9 cellular contexts compared by ENCODE assay signal in the genomic region with DNA sequence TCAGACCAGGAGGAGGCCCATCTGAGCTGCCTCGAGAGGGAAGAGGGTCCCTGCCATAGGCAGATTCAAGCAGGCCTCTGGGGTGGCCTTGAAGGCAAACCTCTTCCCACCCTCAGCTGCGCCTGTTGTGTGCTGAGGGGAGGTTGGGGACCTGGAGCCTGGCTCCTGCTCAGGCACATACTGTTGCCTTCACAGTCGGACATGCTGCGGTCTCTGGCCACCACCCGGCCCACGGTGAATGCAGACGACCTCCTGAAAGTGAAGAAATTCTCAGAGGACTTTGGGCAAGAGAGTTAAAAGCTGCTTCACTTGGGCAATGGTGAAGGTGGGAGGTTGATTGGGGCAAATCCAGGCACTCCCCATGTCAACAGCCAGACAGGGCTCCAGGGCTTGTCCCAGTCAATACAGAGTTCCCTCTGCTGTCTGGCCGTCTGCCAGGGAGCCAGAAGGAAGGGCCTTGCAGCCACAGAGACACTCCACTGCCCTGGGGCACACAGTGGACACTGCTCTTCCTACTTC. TPM values are rescaled to one million over a fixed set of nuclear protein-coding genes. Genes with fewer than 3 reads are reported as not detected.
DNase-seq lines count a peak whose midpoint lies in the region; TF ChIP-seq lines count a peak whose summit lies in the region.
"Had no signal": no experiment of that assay in that cellular context is flagged by ENCODE, and none has a peak within 500 bp of the region (broad histone marks: within the 10 kb centered on the region; RNA-seq: fewer than 3 reads in every experiment).

No MANE protein-coding gene starts in this region.

- TF ChIP-seq CTCF in parathyroid adenoma (IDR thresholded peaks at IDR 0.05): no peak
- no peak for TF ChIP-seq CTCF in GM20000 (IDR thresholded peaks at IDR 0.05; ENCODE audit: extremely low read depth, missing control alignments)
- no peak for TF ChIP-seq CTCF in A673 (conservative IDR thresholded peaks at IDR 0.05; ENCODE audit: low read depth, low read length)

- H3K36me3 ChIP-seq in parathyroid adenoma (ENCODE audit: control insufficient read depth, insufficient read depth, low read length) (no peaks in the 10 kb centered on the region), A673 (ENCODE audit: insufficient read depth, low read length, poor library complexity, severe bottlenecking) (peaks cover 80% of the 10 kb centered on the region)

- CTCF ChIA-PET in A673 (lab: Charles Lee): no interaction called here

- POLR2A ChIA-PET in A673 (lab: Charles Lee; ENCODE audit: low non-redundant PET): no interaction called here

- H3K4me2 ChIP-seq in parathyroid adenoma (ENCODE audit: low read length): peak overlapping the region; percentile 24

- no peak overlapping the region for H3K9ac ChIP-seq in parathyroid adenoma

- intact Hi-C loops in A673 (cut with micrococcal nuclease; ENCODE audit: unreplicated experiment): no loop called here

- H2AFZ ChIP-seq in parathyroid adenoma: no peak overlapping the region

- DNase-seq in Ammon's horn (ENCODE audit: low spot score) (peak; percentile 69), HT-29 (ENCODE audit: low spot score) (peak; percentile 39), glomerular visceral epithelial cell (ENCODE audit: extremely low spot score) (peak; percentile 13), GM20000 (ENCODE audit: low spot score) (no peak), SIG-M5 treated with dmso at 0.1 percent for 504 hours (lab: John Stamatoyannopoulos, UW; ENCODE audit: unreplicated experiment) (no peak), A673 (ENCODE audit: low spot score) (no peak)
- no peak for DNase-seq in stimulated activated CD4-positive, alpha-beta T cell treated with anti-CD3 and anti-CD28 coated beads, Interleukin-4, amount 100 ng/mL, for 4 hours
- DNase-seq: foreskin keratinocyte had no signal

- H3K4me1 ChIP-seq in parathyroid adenoma (peaks cover 23% of the 10 kb centered on the region), A673 (ENCODE audit: insufficient read depth, low read length, poor library complexity, severe bottlenecking) (peaks cover 17% of the 10 kb centered on the region)

- H3K27ac ChIP-seq in parathyroid adenoma (no peak overlapping the region), A673 (ENCODE audit: low read depth, low read length, poor library complexity, severe bottlenecking) (no peak overlapping the region)
- H3K27ac ChIP-seq: foreskin keratinocyte had no signal

- peaks cover 24% of the 10 kb centered on the region for H3K79me2 ChIP-seq in parathyroid adenoma

- BruUV-seq in A673 (replicated peaks; lab: Mats Ljungman, UMichigan): no TSS peak

- H3K27me3 ChIP-seq in parathyroid adenoma (ENCODE audit: control insufficient read depth, insufficient read depth, low read length) (no peaks in the 10 kb centered on the region), A673 (replicated peaks; ENCODE audit: insufficient read depth, low read depth, low read length, poor library complexity) (no peaks in the 10 kb centered on the region)
- H3K27me3 ChIP-seq: foreskin keratinocyte had no signal

- H3K4me3 ChIP-seq in parathyroid adenoma (ENCODE audit: low read depth, low read length) (no peak overlapping the region), A673 (ENCODE audit: low read depth, low read length, poor library complexity, severe bottlenecking) (no peak overlapping the region)

- H3K9me3 ChIP-seq in parathyroid adenoma (ENCODE audit: control insufficient read depth, low read length) (no peaks in the 10 kb centered on the region), A673 (ENCODE audit: low read depth, low read length, poor library complexity, severe bottlenecking) (no peaks in the 10 kb centered on the region)

RNA-seq across cellular contexts. Expression of gene PDF, which starts 6.3 kb away (rescaled TPM):
- 80.9 and 81.5 TPM in 2 replicates for total RNA-seq in HT-29 (2014; rRNA removed; shearing (Covaris generic))
- total RNA-seq in A673 (2021): 24.8 and 32.4 TPM in 2 replicates

RNA-seq across cellular contexts. Expression of gene VPS4A, which starts 12.9 kb away (rescaled TPM):
- 24.5 and 33.3 TPM in 2 replicates for total RNA-seq in HT-29 (2014; rRNA removed; shearing (Covaris generic))
- 48.7 and 50.4 TPM in 2 replicates for total RNA-seq in A673 (2021)

RNA-seq across cellular contexts. Expression of gene COG8, which starts 15.3 kb away (rescaled TPM):
- total RNA-seq in HT-29 (2014; rRNA removed; shearing (Covaris generic)): 50.4 and 55.8 TPM in 2 replicates
- total RNA-seq in A673 (2021): 47.6 and 52.4 TPM in 2 replicates

RNA-seq across cellular contexts. Expression of gene NIP7, which starts 15.5 kb away (rescaled TPM):
- total RNA-seq in HT-29 (2014; rRNA removed; shearing (Covaris generic)): 20.1 and 24.5 TPM in 2 replicates
- 55.1 and 66.4 TPM in 2 replicates for total RNA-seq in A673 (2021)

RNA-seq across cellular contexts. Expression of gene TMED6, which starts 27.5 kb away (rescaled TPM):
- total RNA-seq in HT-29 (2014; rRNA removed; shearing (Covaris generic)): 0.10 TPM in 1 of 2 replicates, not detected in the other
- 1.8 TPM in 1 of 2 replicates, not detected in the other for total RNA-seq in A673 (2021)
- total RNA-seq: foreskin keratinocyte had no signal

Comparison
In these comparisons a context has a peak if more than half of its experiments do, and no peak if none do; other contexts are left out.
1. DNase-seq: peak in Ammon's horn (single experiment), HT-29 (single experiment) and glomerular visceral epithelial cell (single experiment); none in GM20000 (single experiment), stimulated activated CD4-positive, alpha-beta T cell treated with anti-CD3 and anti-CD28 coated beads, Interleukin-4, amount 100 ng/mL, for 4 hours (0 of 2), SIG-M5 treated with dmso at 0.1 percent for 504 hours (single experiment) and A673 (single experiment).